In genomic region chr4:109026588-109026987, GRCh38 we compare ENCODE assay signal across 11 cellular contexts.
"Had no signal": no experiment of that assay in that cellular context is flagged by ENCODE, and none has a peak within 500 bp of the region (broad histone marks: within the 10 kb centered on the region; RNA-seq: fewer than 3 reads in every experiment).

No MANE protein-coding gene starts in this region.

- DNase-seq: activated CD4-positive, CD25-positive, alpha-beta regulatory T cell; activated naive CD4-positive, alpha-beta T cell treated with anti-CD3 and anti-CD28 coated beads, Interleukin-2, amount 50 U/mL, for 16 hours; adrenal gland; dorsolateral prefrontal cortex; esophagus squamous epithelium; hippocampal formation; kidney glomerular epithelial cell; midbrain; T-helper 17 cell had no signal

- H3K4me3 ChIP-seq: adrenal gland, dorsolateral prefrontal cortex, esophagus squamous epithelium, gastroesophageal sphincter, skin epidermis had no signal

- H3K27ac ChIP-seq: adrenal gland, dorsolateral prefrontal cortex, esophagus squamous epithelium, gastroesophageal sphincter, skin epidermis had no signal

- H3K4me1 ChIP-seq: adrenal gland, esophagus squamous epithelium, gastroesophageal sphincter had no signal

- H3K27me3 ChIP-seq: adrenal gland, dorsolateral prefrontal cortex, esophagus squamous epithelium, gastroesophageal sphincter had no signal

- H3K36me3 ChIP-seq: adrenal gland, esophagus squamous epithelium, gastroesophageal sphincter had no signal

- ATAC-seq: gastroesophageal sphincter, T-helper 17 cell had no signal
